Comparison of ENCODE assay signal across 21 cellular contexts in the genomic region with DNA sequence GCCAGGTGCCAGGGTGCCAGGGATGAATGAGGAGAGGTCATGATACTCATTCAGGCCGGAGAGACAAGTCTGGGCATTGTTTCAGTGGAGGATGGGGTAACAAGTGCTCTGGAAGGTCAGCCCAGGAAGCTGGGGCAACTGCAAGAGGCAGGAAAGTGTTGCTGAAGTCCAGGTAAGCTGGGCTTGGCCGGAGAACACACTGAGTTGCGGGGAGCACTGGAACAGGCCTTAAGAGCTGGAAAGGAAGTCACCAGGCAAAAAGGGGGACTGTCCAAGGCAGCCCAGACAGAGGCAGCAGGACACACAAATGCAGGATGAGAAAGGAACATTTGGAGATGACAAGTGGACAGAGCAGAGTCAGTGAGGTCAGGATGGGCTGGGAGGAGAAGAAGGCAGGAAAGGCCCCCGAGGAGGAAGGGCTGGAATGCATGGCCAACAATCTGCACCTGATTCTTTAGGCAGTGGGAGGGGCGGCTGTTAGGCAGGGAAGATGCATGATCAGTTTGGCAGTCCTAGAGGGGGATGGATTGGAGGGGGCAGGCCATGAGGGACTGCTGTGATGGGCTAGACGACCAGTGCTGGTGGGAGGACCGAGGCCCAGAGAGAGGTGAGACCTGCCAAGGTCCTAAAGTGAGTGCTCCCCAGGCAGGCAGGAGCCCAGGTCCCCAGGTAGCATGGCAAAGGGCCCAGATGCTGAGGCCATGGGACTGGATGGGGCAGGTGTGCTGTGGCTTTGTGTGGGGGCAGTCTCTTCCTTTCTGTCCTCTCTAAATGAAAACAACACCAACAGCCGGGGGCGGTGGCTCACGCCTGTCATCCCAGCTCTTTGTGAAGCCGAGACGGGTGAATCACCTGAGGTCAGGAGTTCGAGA. TPM values are rescaled to one million over a fixed set of nuclear protein-coding genes. Genes with fewer than 3 reads are reported as not detected.
DNase-seq lines count a peak whose midpoint lies in the region; ATAC-seq, FAIRE-seq and TF ChIP-seq lines count a peak whose summit lies in the region.
"Had no signal": no experiment of that assay in that cellular context is flagged by ENCODE, and none has a peak within 500 bp of the region (broad histone marks: within the 10 kb centered on the region; RNA-seq: fewer than 3 reads in every experiment).

No MANE protein-coding gene starts in this region.

- H3K27ac ChIP-seq in IMR-90 (ENCODE audit: insufficient read depth, low read length), result no peak overlapping the region
- no peak overlapping the region for H3K27ac ChIP-seq in H1 (ENCODE audit: low read depth, low read length)
- H3K27ac ChIP-seq in H9 (ENCODE audit: insufficient read length, low read depth, low read length), result no peak overlapping the region
- no peak overlapping the region for H3K27ac ChIP-seq in suprapubic skin

- H3K4ac ChIP-seq in IMR-90 (ENCODE audit: low read depth, low read length) (no peak overlapping the region), H1 (replicated peaks; ENCODE audit: insufficient read length, low read depth, low read length) (no peak overlapping the region), H9 (ENCODE audit: low read depth, low read length) (no peak overlapping the region)

- TF ChIP-seq POLR2A in IMR-90 (IDR thresholded peaks at IDR 0.05; ENCODE audit: low read depth, low read length) (no peak), H1 (IDR thresholded peaks at IDR 0.05; ENCODE audit: control extremely low read depth in 1 of 2, low read depth in 2 of 2, low read length in 2 of 2) (no peak), suprapubic skin (IDR thresholded peaks at IDR 0.05) (no peak)

- peak overlapping the region; percentile 10 for H2AFZ ChIP-seq in IMR-90 (replicated peaks; ENCODE audit: low read length, poor library complexity)
- no peak overlapping the region for H2AFZ ChIP-seq in H1 (ENCODE audit: low read length)
- no peak overlapping the region for H2AFZ ChIP-seq in H9 (ENCODE audit: low read length)

- no peaks in the 10 kb centered on the region for H3K27me3 ChIP-seq in IMR-90 (ENCODE audit: control insufficient read depth, insufficient read depth, low read length)
- no peaks in the 10 kb centered on the region; a peak in 1 of 7 replicates for H3K27me3 ChIP-seq in H1 (replicated peaks in 1 of 4; ENCODE audit: control insufficient read depth in 3 of 4, extremely low read depth in 1 of 4, insufficient read depth in 3 of 4, low read length in 3 of 4)
- no peaks in the 10 kb centered on the region for H3K27me3 ChIP-seq in H9 (ENCODE audit: insufficient read depth, low read length)
- no peaks in the 10 kb centered on the region for H3K27me3 ChIP-seq in suprapubic skin
- H3K27me3 ChIP-seq: BE2C had no signal

- H3K79me2 ChIP-seq in H1 (ENCODE audit: control insufficient read depth in 1 of 2, insufficient read depth in 2 of 2, low read length in 2 of 2), result no peaks in the 10 kb centered on the region
- no peaks in the 10 kb centered on the region for H3K79me2 ChIP-seq in H9 (ENCODE audit: insufficient read depth, low read length)

- TF ChIP-seq RAD21 in IMR-90 (IDR thresholded peaks at IDR 0.05; ENCODE audit: low read length), result no peak
- TF ChIP-seq RAD21 in H1 (IDR thresholded peaks at IDR 0.05 in 1 of 2, conservative IDR thresholded peaks at IDR 0.05 in 1 of 2; ENCODE audit: low read depth in 2 of 2, low read length in 2 of 2), result no peak

- no peak overlapping the region for H3K27ac Mint-ChIP-seq in activated CD4-positive, alpha-beta memory T cell treated with anti-CD3 and anti-CD28 coated beads for 36 hours
- H3K27ac Mint-ChIP-seq in activated CD4-positive, alpha-beta memory T cell treated with anti-CD3 and anti-CD28 coated beads, Interleukin-2, amount 10 ng/mL, durations not matched to agents 7 days and 5 days, result no peak overlapping the region
- peak overlapping the region in 1 of 3 experiments; percentile 23; a peak in 1 of 7 replicates for H3K27ac Mint-ChIP-seq in H9

- 77% methylated on average over 5 of the region's 13 CpGs; no CpG with 5 or more reads in 1 of the 2 experiments for WGBS in IMR-90 (ENCODE audit: extremely low coverage in 2 of 2, insufficient read length in 1 of 2), 2 experiments
- 87% methylated on average over 13 of the region's 13 CpGs; no CpG with 5 or more reads in 1 of the 2 experiments for WGBS in H1 (ENCODE audit: extremely low coverage in 1 of 2, insufficient coverage in 1 of 2, insufficient read length in 1 of 2, insufficient replicate concordance in 2 of 2, low coverage in 1 of 2, low lambda C conversion rate in 2 of 2, missing lambda C conversion rate in 1 of 2), 2 experiments
- no CpG with 5 or more reads among the region's 13 CpGs for whole genome bisulfite sequencing in H9 (ENCODE audit: extremely low coverage, insufficient read length, low lambda C conversion rate)
- 82% methylated on average over 13 of the region's 13 CpGs for WGBS in suprapubic skin

- H2AK9ac ChIP-seq in IMR-90 (replicated peaks; ENCODE audit: low read depth, low read length, poor library complexity), result peak overlapping the region; percentile 52

- H3K4me1 ChIP-seq in IMR-90 (ENCODE audit: control insufficient read depth, insufficient read depth, low read length) (peaks cover 18% of the 10 kb centered on the region), H1 (replicated peaks in 1 of 4; ENCODE audit: control insufficient read depth in 3 of 4, insufficient read depth in 4 of 4, low read length in 3 of 4) (peaks cover 0 to 3% (median 1%) of the 10 kb centered on the region in 4 experiments; a peak in 4 of 7 replicates), H9 (ENCODE audit: insufficient read depth, low read length) (peaks cover 2% of the 10 kb centered on the region; the same call in 1 of the 2 replicates), suprapubic skin (peaks cover 25% of the 10 kb centered on the region)
- H3K4me1 ChIP-seq: BE2C had no signal

- no TSS peak for BruUV-seq in IMR-90 (replicated peaks; lab: Mats Ljungman, UMichigan)

- H2BK12ac ChIP-seq in H1 (ENCODE audit: low read depth, low read length) (no peak overlapping the region), H9 (ENCODE audit: insufficient read length, low read depth, low read length) (no peak overlapping the region)

- H3K9me3 Mint-ChIP-seq in activated CD4-positive, alpha-beta memory T cell treated with anti-CD3 and anti-CD28 coated beads for 36 hours, result no peaks in the 10 kb centered on the region
- no peaks in the 10 kb centered on the region for H3K9me3 Mint-ChIP-seq in activated CD4-positive, alpha-beta memory T cell treated with anti-CD3 and anti-CD28 coated beads, Interleukin-2, amount 10 ng/mL, durations not matched to agents 7 days and 5 days
- no peaks in the 10 kb centered on the region for H3K9me3 Mint-ChIP-seq in H9
- H3K9me3 Mint-ChIP-seq: CD4-positive, CD25-positive, alpha-beta regulatory T cell had no signal

- H2BK5ac ChIP-seq in IMR-90 (ENCODE audit: low read depth, low read length, poor library complexity, severe bottlenecking), result no peak overlapping the region
- H2BK5ac ChIP-seq in H1 (ENCODE audit: low read depth, low read length), result no peak overlapping the region
- H2BK5ac ChIP-seq in H9 (ENCODE audit: insufficient read length, low read length), result no peak overlapping the region

- no peak overlapping the region for H3K4me3 Mint-ChIP-seq in activated CD4-positive, alpha-beta memory T cell treated with anti-CD3 and anti-CD28 coated beads for 36 hours
- H3K4me3 Mint-ChIP-seq in activated CD4-positive, alpha-beta memory T cell treated with anti-CD3 and anti-CD28 coated beads, Interleukin-2, amount 10 ng/mL, durations not matched to agents 7 days and 5 days, result no peak overlapping the region
- H3K4me3 Mint-ChIP-seq in H9, result no peak overlapping the region
- H3K4me3 Mint-ChIP-seq: CD4-positive, CD25-positive, alpha-beta regulatory T cell had no signal

- H4K8ac ChIP-seq in IMR-90 (ENCODE audit: low read depth in 2 of 2, low read length in 2 of 2) (no peak overlapping the region), H1 (ENCODE audit: extremely low read depth, insufficient read depth, low read length) (no peak overlapping the region), H9 (replicated peaks; ENCODE audit: insufficient read length, low read depth, low read length) (no peak overlapping the region)

- H2AK5ac ChIP-seq in IMR-90 (ENCODE audit: low read depth, low read length) (peak overlapping the region; percentile 64), H1 (ENCODE audit: low read depth, low read length) (0 out of 2 replicates have a peak overlapping the region, but pooled peaks have one; percentile 70), H9 (ENCODE audit: insufficient read length, low read length) (no peak overlapping the region)

- in situ Hi-C loops in IMR-90 (cut with MboI; ENCODE audit: low sequenced_read_pairs), result no loop called here

- FAIRE-seq in H1 (lab: Jason Lieb, UNC), result no peak
- FAIRE-seq: A204.1, GM12891, GM18507, K562 had no signal

- H2BK20ac ChIP-seq in IMR-90 (ENCODE audit: low read depth, low read length) (no peak overlapping the region; the same call in 1 of the 2 replicates), H1 (ENCODE audit: low read length) (no peak overlapping the region), H9 (ENCODE audit: low read depth, low read length, poor library complexity, severe bottlenecking) (no peak overlapping the region)

- H4K91ac ChIP-seq in IMR-90 (ENCODE audit: insufficient read depth, low read depth, low read length) (no peak overlapping the region), H1 (replicated peaks; ENCODE audit: insufficient read length, low read length) (no peak overlapping the region), H9 (ENCODE audit: insufficient read length, low read depth, low read length) (no peak overlapping the region)

- peaks cover 0 to 1% of the 10 kb centered on the region in 2 experiments; a peak in 1 of 4 replicates for H3K79me1 ChIP-seq in IMR-90 (ENCODE audit: low read depth in 1 of 2, low read length in 2 of 2)
- H3K79me1 ChIP-seq in H1 (ENCODE audit: low read depth, low read length), result no peaks in the 10 kb centered on the region
- H3K79me1 ChIP-seq in H9 (ENCODE audit: insufficient read depth, low read depth, low read length, poor library complexity, severe bottlenecking), result no peaks in the 10 kb centered on the region

- no peak overlapping the region for H3T11ph ChIP-seq in H9 (ENCODE audit: low read length)

- H3K14ac ChIP-seq in IMR-90 (replicated peaks; ENCODE audit: low read depth, low read length) (no peak overlapping the region), H1 (ENCODE audit: insufficient read length) (no peak overlapping the region), H9 (ENCODE audit: insufficient read depth, low read length) (no peak overlapping the region)

- POLR2A ChIA-PET in activated CD4-positive, alpha-beta memory T cell treated with anti-CD3 and anti-CD28 coated beads for 36 hours (lab: Charles Lee), result no interaction called here
- POLR2A ChIA-PET in activated CD4-positive, alpha-beta memory T cell treated with anti-CD3 and anti-CD28 coated beads, Interleukin-2, amount 10 ng/mL, durations not matched to agents 7 days and 5 days (lab: Charles Lee), result no interaction called here
- POLR2A ChIA-PET in IMR-90 (lab: Charles Lee; ENCODE audit: unreplicated experiment), result no interaction called here
- POLR2A ChIA-PET in H1 (lab: Charles Lee; ENCODE audit: partially characterized antibody), result interaction anchor here (0.6 kb wide), 1 partner anchor 42 kb away, joined by 3 read pairs; no protein-coding TSS in a partner anchor

- H4K20me1 ChIP-seq in IMR-90 (ENCODE audit: insufficient read depth, low read length) (no peaks in the 10 kb centered on the region), H1 (replicated peaks in 1 of 2; ENCODE audit: control insufficient read depth in 1 of 2, insufficient read depth in 2 of 2, low read length in 2 of 2) (peaks cover 0 to 4% of the 10 kb centered on the region in 2 experiments), H9 (ENCODE audit: control insufficient read depth, insufficient read depth, insufficient read length) (no peaks in the 10 kb centered on the region)

- no peaks in the 10 kb centered on the region for H3K36me3 Mint-ChIP-seq in activated CD4-positive, alpha-beta memory T cell treated with anti-CD3 and anti-CD28 coated beads for 36 hours
- H3K36me3 Mint-ChIP-seq in activated CD4-positive, alpha-beta memory T cell treated with anti-CD3 and anti-CD28 coated beads, Interleukin-2, amount 10 ng/mL, durations not matched to agents 7 days and 5 days (ENCODE audit: low read depth), result no peaks in the 10 kb centered on the region
- no peaks in the 10 kb centered on the region; a peak in 1 of 7 replicates for H3K36me3 Mint-ChIP-seq in H9 (ENCODE audit: insufficient read depth in 1 of 3, low read depth in 3 of 3)
- H3K36me3 Mint-ChIP-seq: CD4-positive, CD25-positive, alpha-beta regulatory T cell had no signal

- CTCF ChIA-PET in activated CD4-positive, alpha-beta memory T cell treated with anti-CD3 and anti-CD28 coated beads for 36 hours (lab: Charles Lee), result interaction anchor here (0.6 to 1.5 kb wide), 13 partner anchors 8 to 111 kb away, joined by 3 to 12 read pairs (median 4); no protein-coding TSS in a partner anchor
- CTCF ChIA-PET in activated CD4-positive, alpha-beta memory T cell treated with anti-CD3 and anti-CD28 coated beads, Interleukin-2, amount 10 ng/mL, durations not matched to agents 7 days and 5 days (lab: Charles Lee), result interaction anchor here (0.7 to 1.8 kb wide), 11 partner anchors 11 to 108 kb away, joined by 3 to 6 read pairs (median 4); a partner anchor contains a TSS
- CTCF ChIA-PET in IMR-90 (lab: Yijun Ruan, JAX) (interaction anchor here (0.7 to 1.0 kb wide), 3 partner anchors 21 to 105 kb away, joined by 3 to 4 read pairs (median 3); no protein-coding TSS in a partner anchor), H1 (lab: Charles Lee; ENCODE audit: partially characterized antibody) (interaction anchor here (0.7 to 4.8 kb wide), 41 partner anchors 8 to 249 kb away, joined by 3 to 32 read pairs (median 4); a partner anchor contains a TSS)

- dilution Hi-C loops in IMR-90 (cut with HindIII; ENCODE audit: low sequenced_read_pairs, unreplicated experiment), result no loop called here

- H3K9ac ChIP-seq in IMR-90 (ENCODE audit: low read depth, low read length) (no peak overlapping the region), H1 (replicated peaks in 1 of 4; ENCODE audit: extremely low read depth in 1 of 4, low read depth in 3 of 4, low read length in 3 of 4) (no peak overlapping the region), H9 (ENCODE audit: extremely low read depth, insufficient read length, low read length) (no peak overlapping the region)

- H2BK120ac ChIP-seq in IMR-90 (ENCODE audit: low read depth, low read length) (no peak overlapping the region), H1 (replicated peaks; ENCODE audit: low read depth, low read length) (no peak overlapping the region), H9 (ENCODE audit: low read depth, low read length, poor library complexity, severe bottlenecking) (no peak overlapping the region)

- no peak overlapping the region for H3K4me2 ChIP-seq in IMR-90 (ENCODE audit: low read depth, low read length)
- H3K4me2 ChIP-seq in H1 (ENCODE audit: insufficient read depth in 1 of 2, low read depth in 2 of 2, low read length in 2 of 2), result no peak overlapping the region
- H3K4me2 ChIP-seq in H9 (ENCODE audit: insufficient read depth, insufficient read length, low read length), result no peak overlapping the region

- TF ChIP-seq CTCF in IMR-90 (conservative IDR thresholded peaks at IDR 0.05; ENCODE audit: low read depth, low read length) (no peak), H1 (IDR thresholded peaks at IDR 0.05; ENCODE audit: control extremely low read depth in 1 of 3, insufficient read depth in 1 of 3, low read depth in 1 of 3, low read length in 3 of 3) (no peak), H9 (conservative IDR thresholded peaks at IDR 0.05) (no peak), suprapubic skin (IDR thresholded peaks at IDR 0.05) (no peak)

- intact Hi-C loops in activated CD4-positive, alpha-beta memory T cell treated with anti-CD3 and anti-CD28 coated beads for 36 hours (cut with micrococcal nuclease), result loop anchor here (1.0 kb wide), 1 partner anchor 109 kb away; no protein-coding TSS in a partner anchor
- intact Hi-C loops in IMR-90 (cut with micrococcal nuclease), result loop anchor here (5.0 kb wide), 1 partner anchor 235 kb away; no protein-coding TSS in a partner anchor

- 0 out of 2 replicates have a peak overlapping the region, but pooled peaks have one; percentile 35 for H3K23ac ChIP-seq in IMR-90 (ENCODE audit: low read depth, low read length)
- H3K23ac ChIP-seq in H1 (ENCODE audit: insufficient read length), result no peak overlapping the region
- H3K23ac ChIP-seq in H9 (ENCODE audit: insufficient read length, low read depth, low read length), result no peak overlapping the region

- ATAC-seq in IMR-90 (ENCODE audit: low read depth), result no peak

- H3K36me3 ChIP-seq in IMR-90 (ENCODE audit: control insufficient read depth, insufficient read depth, low read length) (no peaks in the 10 kb centered on the region), H1 (ENCODE audit: control insufficient read depth in 2 of 4, insufficient read depth in 4 of 4, low read length in 3 of 4) (no peaks in the 10 kb centered on the region), suprapubic skin (no peaks in the 10 kb centered on the region)
- H3K36me3 ChIP-seq: BE2C had no signal

- no peak overlapping the region for H3K18ac ChIP-seq in IMR-90 (ENCODE audit: low read depth, low read length)
- H3K18ac ChIP-seq in H1 (ENCODE audit: extremely low read depth, low read length), result no peak overlapping the region
- no peak overlapping the region for H3K18ac ChIP-seq in H9 (ENCODE audit: insufficient read length, low read depth, low read length)

- H4K5ac ChIP-seq in IMR-90 (ENCODE audit: low read depth, low read length) (no peak overlapping the region), H1 (ENCODE audit: insufficient read length, low read depth, low read length) (no peak overlapping the region), H9 (ENCODE audit: insufficient read length, low read depth, low read length) (no peak overlapping the region)

- H3K56ac ChIP-seq in IMR-90 (ENCODE audit: extremely low read depth, insufficient read depth, low read length), result no peak overlapping the region
- no peak overlapping the region for H3K56ac ChIP-seq in H1 (replicated peaks; ENCODE audit: insufficient read length, low read depth, low read length)
- H3K56ac ChIP-seq in H9 (ENCODE audit: insufficient read length, low read depth, low read length), result no peak overlapping the region

- no peak overlapping the region for H2BK15ac ChIP-seq in IMR-90 (ENCODE audit: low read depth, low read length)
- peak overlapping the region; percentile 40; the same call in 1 of the 2 replicates for H2BK15ac ChIP-seq in H1 (ENCODE audit: low read length)
- no peak overlapping the region for H2BK15ac ChIP-seq in H9 (ENCODE audit: low read depth, low read length)

- peaks cover 14% of the 10 kb centered on the region for H3K27me3 Mint-ChIP-seq in activated CD4-positive, alpha-beta memory T cell treated with anti-CD3 and anti-CD28 coated beads for 36 hours
- peaks cover 6% of the 10 kb centered on the region for H3K27me3 Mint-ChIP-seq in activated CD4-positive, alpha-beta memory T cell treated with anti-CD3 and anti-CD28 coated beads, Interleukin-2, amount 10 ng/mL, durations not matched to agents 7 days and 5 days
- peaks cover 5% of the 10 kb centered on the region for H3K27me3 Mint-ChIP-seq in H9 (ENCODE audit: low read depth)

- H3K23me2 ChIP-seq in H1 (ENCODE audit: low read depth, low read length), result peaks cover 5% of the 10 kb centered on the region; the same call in 1 of the 2 replicates
- no peaks in the 10 kb centered on the region for H3K23me2 ChIP-seq in H9 (ENCODE audit: insufficient read length, low read depth, low read length, poor library complexity, severe bottlenecking)

- H3K9me3 ChIP-seq in IMR-90 (ENCODE audit: control insufficient read depth, insufficient read depth, low read length) (no peaks in the 10 kb centered on the region), H1 (ENCODE audit: insufficient read depth in 2 of 2, low read depth in 1 of 2, low read length in 1 of 2) (no peaks in the 10 kb centered on the region), H9 (ENCODE audit: control insufficient read depth, low read depth, low read length) (no peaks in the 10 kb centered on the region), suprapubic skin (no peaks in the 10 kb centered on the region)
- H3K9me3 ChIP-seq: BE2C had no signal

- peaks cover 11% of the 10 kb centered on the region for H3K9me1 ChIP-seq in IMR-90 (ENCODE audit: insufficient read depth, low read length)

- TF ChIP-seq EP300 in H1 (IDR thresholded peaks at IDR 0.05; ENCODE audit: borderline replicate concordance in 1 of 2, low read depth in 2 of 2, low read length in 2 of 2) (no peak), suprapubic skin (IDR thresholded peaks at IDR 0.05) (no peak)

- peaks cover 5% of the 10 kb centered on the region for H3K4me1 Mint-ChIP-seq in activated CD4-positive, alpha-beta memory T cell treated with anti-CD3 and anti-CD28 coated beads for 36 hours (ENCODE audit: low read depth)
- peaks cover 4% of the 10 kb centered on the region for H3K4me1 Mint-ChIP-seq in activated CD4-positive, alpha-beta memory T cell treated with anti-CD3 and anti-CD28 coated beads, Interleukin-2, amount 10 ng/mL, durations not matched to agents 7 days and 5 days
- H3K4me1 Mint-ChIP-seq in H9, result peaks cover 12 to 23% of the 10 kb centered on the region in 2 experiments

- DNase-seq in activated CD4-positive, alpha-beta memory T cell treated with anti-CD3 and anti-CD28 coated beads for 36 hours, result peak; percentile 39
- no peak for DNase-seq in activated CD4-positive, alpha-beta memory T cell treated with anti-CD3 and anti-CD28 coated beads, Interleukin-2, amount 10 ng/mL, durations not matched to agents 7 days and 5 days
- DNase-seq in IMR-90 (no peak), H1 (ENCODE audit: low read depth in 1 of 2, low spot score in 2 of 2) (no peak), H9 (no peak), suprapubic skin (ENCODE audit: low spot score in 2 of 2) (no peak)
- peak; percentile 30 for DNase-seq in stimulated activated CD8-positive, alpha-beta memory T cell treated with anti-CD3 and anti-CD28 coated beads, Interleukin-4, amount 100 ng/mL, for 48 hours
- no peak for DNase-seq in activated CD4-positive, CD25-positive, alpha-beta regulatory T cell (lab: John Stamatoyannopoulos, UW)
- DNase-seq: BE2C; CD4-positive, CD25-positive, alpha-beta regulatory T cell; DMS153; NCI-H1105; NCI-H2081; NCI-H2171 treated with DMSO at 0.1 percent for 48 hours; NCI-H446 treated with DMSO at 0.1 percent for 48 hours; NCI-H69 had no signal

- H3K4me3 ChIP-seq in IMR-90 (ENCODE audit: insufficient read depth, low read depth, low read length), result no peak overlapping the region
- H3K4me3 ChIP-seq in H1 (ENCODE audit: extremely low read depth in 1 of 4, insufficient read depth in 2 of 4, low read depth in 3 of 4, low read length in 4 of 4), result no peak overlapping the region
- no peak overlapping the region for H3K4me3 ChIP-seq in suprapubic skin
- H3K4me3 ChIP-seq: K562 had no signal

RNA-seq across cellular contexts. Expression of a gene that starts 17.2 kb away (rescaled TPM):
- under 1 TPM; 0.29 to 0.38 TPM for total RNA-seq in activated CD4-positive, alpha-beta memory T cell treated with anti-CD3 and anti-CD28 coated beads for 36 hours
- under 1 TPM; 0.08 to 0.10 TPM for total RNA-seq in activated CD4-positive, alpha-beta memory T cell treated with anti-CD3 and anti-CD28 coated beads, Interleukin-2, amount 10 ng/mL, durations not matched to agents 7 days and 5 days
- 0.56 and 0.72 TPM in 2 replicates for total RNA-seq in IMR-90 (2012; rRNA removed)
- polyA plus RNA-seq in IMR-90 (2012; rRNA removed), result 0.65 and 1.4 TPM in 2 replicates
- 0.48 and 1.5 TPM in 2 replicates for polyA plus RNA-seq in IMR-90 (2012; cell fraction: cytosol; rRNA removed)
- polyA plus RNA-seq in IMR-90 (2012; cell fraction: nucleus; rRNA removed; ENCODE audit: low replicate concordance), result 0.64 and 1.3 TPM in 2 replicates
- total RNA-seq in H1 (2021; fragmentation: NEBNext Ultra II Directional; extraction: Animal tissue kit (Norgen Biotek cat#: 25700)), result 2.6 and 3.1 TPM in 2 replicates
- 1.5 and 2.1 TPM in 2 replicates for polyA plus RNA-seq in H1 (2011; rRNA removed)
- polyA plus RNA-seq in H1 (2011; cell fraction: cytosol; rRNA removed), result 1.4 TPM
- 3.1 TPM for polyA plus RNA-seq in H1 (2011; cell fraction: nucleus; rRNA removed)
- 1.0 to 2.0 TPM (median 1.8 TPM) in 4 replicates for polyA plus RNA-seq in H1 (2012, experiment 1 of 2)
- 1.2 TPM for polyA plus RNA-seq in H1 (2012, experiment 2 of 2)
- polyA plus RNA-seq in H1 (2013, experiment 1 of 2), result 1.2 TPM
- 1.6 TPM for polyA plus RNA-seq in H1 (2013, experiment 2 of 2)
- polyA minus RNA-seq in H1 (2011; rRNA and poly(A)+ RNA removed), result 1.4 and 1.5 TPM in 2 replicates
- polyA minus RNA-seq in H1 (2011; cell fraction: cytosol; rRNA and poly(A)+ RNA removed), result 1.7 TPM
- polyA minus RNA-seq in H1 (2011; cell fraction: nucleus; rRNA and poly(A)+ RNA removed), result 3.8 TPM
- 2.6 and 2.9 TPM in 2 replicates for total RNA-seq in H9 (2021)
- 1 to 10 TPM in 1 of 4 donors, under 1 TPM in 3; 0.13 to 4.7 (median 0.56) TPM for total RNA-seq in suprapubic skin
- total RNA-seq: CD4-positive, CD25-positive, alpha-beta regulatory T cell; K562 had no signal
- polyA plus RNA-seq: K562 had no signal

RNA-seq across cellular contexts. Expression of a gene that starts 23.7 kb away (rescaled TPM):
- total RNA-seq in activated CD4-positive, alpha-beta memory T cell treated with anti-CD3 and anti-CD28 coated beads for 36 hours, result 10 to 100 TPM; 10.7 to 12.3 TPM
- total RNA-seq in activated CD4-positive, alpha-beta memory T cell treated with anti-CD3 and anti-CD28 coated beads, Interleukin-2, amount 10 ng/mL, durations not matched to agents 7 days and 5 days, result 10 to 100 TPM; 10.2 to 11.7 TPM
- total RNA-seq in IMR-90 (2012; rRNA removed) (13.9 and 16.0 TPM in 2 replicates), H9 (2021) (33.2 and 36.3 TPM in 2 replicates), suprapubic skin (10 to 100 TPM; 18.8 to 53.2 (median 48.0) TPM)
- polyA plus RNA-seq in IMR-90 (2012; rRNA removed) (19.0 and 22.2 TPM in 2 replicates), H1 (2011; rRNA removed) (16.8 and 26.4 TPM in 2 replicates)
- 10.9 and 15.5 TPM in 2 replicates for polyA plus RNA-seq in IMR-90 (2012; cell fraction: cytosol; rRNA removed)
- 11.3 and 20.4 TPM in 2 replicates for polyA plus RNA-seq in IMR-90 (2012; cell fraction: nucleus; rRNA removed; ENCODE audit: low replicate concordance)
- total RNA-seq in H1 (2021; fragmentation: NEBNext Ultra II Directional; extraction: Animal tissue kit (Norgen Biotek cat#: 25700)), result 35.8 and 38.6 TPM in 2 replicates
- 18.1 TPM for polyA plus RNA-seq in H1 (2011; cell fraction: cytosol; rRNA removed)
- polyA plus RNA-seq in H1 (2011; cell fraction: nucleus; rRNA removed), result 31.7 TPM
- 18.2 to 30.0 TPM (median 25.2 TPM) in 4 replicates for polyA plus RNA-seq in H1 (2012, experiment 1 of 2)
- 32.9 TPM for polyA plus RNA-seq in H1 (2012, experiment 2 of 2)
- polyA plus RNA-seq in H1 (2013, experiment 1 of 2), result 15.1 TPM
- 15.5 TPM for polyA plus RNA-seq in H1 (2013, experiment 2 of 2)
- 22.2 and 22.8 TPM in 2 replicates for polyA minus RNA-seq in H1 (2011; rRNA and poly(A)+ RNA removed)
- polyA minus RNA-seq in H1 (2011; cell fraction: cytosol; rRNA and poly(A)+ RNA removed), result 23.3 TPM
- 19.6 TPM for polyA minus RNA-seq in H1 (2011; cell fraction: nucleus; rRNA and poly(A)+ RNA removed)

RNA-seq across cellular contexts. Expression of a gene that starts 56.4 kb away (rescaled TPM):
- total RNA-seq in activated CD4-positive, alpha-beta memory T cell treated with anti-CD3 and anti-CD28 coated beads for 36 hours, result under 1 TPM; 0.19 to 0.21 TPM
- under 1 TPM; 0.13 to 0.23 TPM for total RNA-seq in activated CD4-positive, alpha-beta memory T cell treated with anti-CD3 and anti-CD28 coated beads, Interleukin-2, amount 10 ng/mL, durations not matched to agents 7 days and 5 days
- total RNA-seq in IMR-90 (2012; rRNA removed) (under 0.01 and 0.18 TPM in 2 replicates), H9 (2021) (0.59 and 0.75 TPM in 2 replicates), suprapubic skin (1 to 10 TPM in 2 of 4 donors, under 1 TPM in 1, not detected in 1; 0.47 to 2.0 (median 1.0) TPM)
- polyA plus RNA-seq in IMR-90 (2012; rRNA removed) (0.24 and 0.31 TPM in 2 replicates), H1 (2011; rRNA removed) (0.41 and 0.89 TPM in 2 replicates)
- 0.09 and 0.31 TPM in 2 replicates for polyA plus RNA-seq in IMR-90 (2012; cell fraction: cytosol; rRNA removed)
- polyA plus RNA-seq in IMR-90 (2012; cell fraction: nucleus; rRNA removed; ENCODE audit: low replicate concordance), result 1.0 and 1.2 TPM in 2 replicates
- total RNA-seq in H1 (2021; fragmentation: NEBNext Ultra II Directional; extraction: Animal tissue kit (Norgen Biotek cat#: 25700)), result 0.71 and 1.3 TPM in 2 replicates
- polyA plus RNA-seq in H1 (2011; cell fraction: cytosol; rRNA removed), result 0.88 TPM
- 4.4 TPM for polyA plus RNA-seq in H1 (2011; cell fraction: nucleus; rRNA removed)
- 0.60 to 1.6 TPM (median 0.87 TPM) in 4 replicates for polyA plus RNA-seq in H1 (2012, experiment 1 of 2)
- polyA plus RNA-seq in H1 (2012, experiment 2 of 2), result 0.45 TPM
- 0.63 TPM for polyA plus RNA-seq in H1 (2013, experiment 1 of 2)
- polyA plus RNA-seq in H1 (2013, experiment 2 of 2), result 0.57 TPM
- polyA minus RNA-seq in H1 (2011; rRNA and poly(A)+ RNA removed), result 0.63 and 0.91 TPM in 2 replicates
- polyA minus RNA-seq in H1 (2011; cell fraction: cytosol; rRNA and poly(A)+ RNA removed), result not detected
- 1.9 TPM for polyA minus RNA-seq in H1 (2011; cell fraction: nucleus; rRNA and poly(A)+ RNA removed)
- total RNA-seq: CD4-positive, CD25-positive, alpha-beta regulatory T cell; H4; K562 had no signal
- polyA plus RNA-seq: CD4-positive, CD25-positive, alpha-beta regulatory T cell; K562 had no signal

Comparison
In these comparisons a context has a peak if more than half of its experiments do, and no peak if none do; other contexts are left out.
1. DNase-seq: peak in activated CD4-positive, alpha-beta memory T cell treated with anti-CD3 and anti-CD28 coated beads for 36 hours (single experiment) and stimulated activated CD8-positive, alpha-beta memory T cell treated with anti-CD3 and anti-CD28 coated beads, Interleukin-4, amount 100 ng/mL, for 48 hours (single experiment); none in activated CD4-positive, alpha-beta memory T cell treated with anti-CD3 and anti-CD28 coated beads, Interleukin-2, amount 10 ng/mL, durations not matched to agents 7 days and 5 days (single experiment), IMR-90 (single experiment), H1 (0 of 2), H9 (single experiment), activated CD4-positive, CD25-positive, alpha-beta regulatory T cell (0 of 4) and suprapubic skin (0 of 2).